30 cellular contexts compared by ENCODE assay signal in the genomic region with DNA sequence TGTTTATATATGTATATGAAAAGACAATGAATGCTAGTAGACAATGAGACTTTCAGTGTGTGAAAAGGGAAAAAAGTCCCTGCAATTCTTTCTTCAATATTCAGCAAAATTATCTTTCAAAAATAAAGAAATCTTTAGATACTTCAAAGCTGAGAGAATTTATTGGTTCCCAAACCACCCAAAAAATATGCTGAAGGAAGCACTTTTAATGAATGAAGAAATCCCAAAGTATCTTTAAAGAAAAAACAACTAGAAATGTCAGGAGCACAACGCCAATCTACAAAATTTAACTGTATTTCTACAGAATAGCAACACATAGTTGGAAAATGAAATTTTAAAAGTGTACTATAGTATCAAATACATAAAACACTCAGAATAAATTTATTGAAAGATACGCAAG.
"Had no signal": no experiment of that assay in that cellular context is flagged by ENCODE, and none has a peak within 500 bp of the region (broad histone marks: within the 10 kb centered on the region; RNA-seq: fewer than 3 reads in every experiment).

No MANE protein-coding gene starts in this region.

- H3K4me3 ChIP-seq: adrenal gland, body of pancreas, breast epithelium had no signal

- H3K27ac ChIP-seq: adrenal gland, body of pancreas, brain microvascular endothelial cell, breast epithelium, VCaP had no signal

- H3K9me3 ChIP-seq: adrenal gland, body of pancreas, breast epithelium had no signal

- H3K4me1 ChIP-seq: adrenal gland, body of pancreas, breast epithelium had no signal

- ATAC-seq: activated CD8-positive, alpha-beta T cell treated with anti-CD3 and anti-CD28 coated beads for 36 hours; activated naive CD4-positive, alpha-beta T cell treated with anti-CD3 and anti-CD28 coated beads, Interleukin-2, amount 50 U/mL, for 72 hours; activated T-cell treated with anti-CD3 and anti-CD28 coated beads, Interleukin-2, amount 50 U/mL, for 4 hours; activated T-cell treated with anti-CD3 and anti-CD28 coated beads, Interleukin-2, amount 50 U/mL, for 72 hours; activated T-helper 17 cell treated with anti-CD3 and anti-CD28 coated beads, Interleukin-2, amount 50 U/mL, for 72 hours; body of pancreas had no signal

- FAIRE-seq: astrocyte had no signal

- H3K36me3 ChIP-seq: adrenal gland, brain microvascular endothelial cell, breast epithelium had no signal

- DNase-seq: activated B cell treated with CpG ODN at 0.5 μM for 24 hours; activated CD4-positive, alpha-beta memory T cell treated with anti-CD3 and anti-CD28 coated beads for 36 hours; activated CD4-positive, alpha-beta T cell treated with anti-CD3 and anti-CD28 coated beads for 4 hours; activated CD4-positive, alpha-beta T cell treated with anti-CD3 and anti-CD28 coated beads, Interleukin-2, amount 10 ng/mL, durations not matched to agents 24 days and 14 days; activated CD4-positive, alpha-beta T cell treated with anti-CD3 and anti-CD28 coated beads, Interleukin-2, amount 50 U/mL, for 1 hour; activated CD4-positive, alpha-beta T cell treated with anti-CD3 and anti-CD28 coated beads, Interleukin-2, amount 50 U/mL, for 4 hours; activated CD4-positive, CD25-positive, alpha-beta regulatory T cell treated with anti-CD3 and anti-CD28 coated beads, Interleukin-2, amount 50 U/mL, for 72 hours; activated CD8-positive, alpha-beta memory T cell treated with anti-CD3 and anti-CD28 coated beads, Interleukin-2, amount 50 U/mL, for 4 hours; activated CD8-positive, alpha-beta T cell treated with anti-CD3 and anti-CD28 coated beads for 36 hours; activated effector memory CD4-positive, alpha-beta T cell treated with anti-CD3 and anti-CD28 coated beads, Interleukin-2, amount 50 U/mL, for 16 hours; activated gamma-delta T cell treated with Interleukin-2 at 50 U/mL for 16 hours; activated naive CD4-positive, alpha-beta T cell; activated naive CD4-positive, alpha-beta T cell treated with anti-CD3 and anti-CD28 coated beads for 36 hours; activated naive CD4-positive, alpha-beta T cell treated with anti-CD3 and anti-CD28 coated beads, Interleukin-2, amount 50 U/mL, for 16 hours; activated naive CD8-positive, alpha-beta T cell treated with anti-CD3 and anti-CD28 coated beads for 36 hours; activated T-cell treated with anti-CD3 and anti-CD28 coated beads for 4 hours; activated T-cell treated with anti-CD3 and anti-CD28 coated beads, Interleukin-2, amount 50 U/mL, for 1 hour; activated T-cell treated with anti-CD3 and anti-CD28 coated beads, Interleukin-2, amount 50 U/mL, for 4 hours; activated T-cell treated with anti-CD3 and anti-CD28 coated beads, Interleukin-2, amount 50 U/mL, for 72 hours; adrenal gland; amniotic stem cell; aorta; body of pancreas; brain microvascular endothelial cell; central memory CD4-positive, alpha-beta T cell had no signal

- H3K27me3 ChIP-seq: adrenal gland, body of pancreas, brain microvascular endothelial cell, breast epithelium had no signal
